ENCODE assay signal across 24 cellular contexts in the genomic region with DNA sequence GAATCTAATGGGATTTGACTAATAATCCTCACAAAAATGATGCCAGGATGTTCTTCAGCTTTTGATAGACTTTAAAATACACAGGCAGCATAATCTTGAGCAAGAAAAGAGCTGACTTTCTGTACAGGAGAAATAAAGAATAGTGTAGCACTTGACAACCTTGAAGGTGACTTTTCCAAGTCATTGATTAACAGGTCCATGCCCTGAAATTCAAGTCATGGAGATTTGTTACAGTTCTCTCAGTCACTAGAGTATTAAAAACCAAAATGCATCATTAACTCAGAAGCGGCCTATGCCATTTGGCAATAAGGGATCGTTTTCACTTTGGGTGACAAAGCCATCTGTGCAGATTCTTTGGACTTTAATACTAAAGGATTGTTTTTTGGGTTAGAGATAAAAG.
"Had no signal": no experiment of that assay in that cellular context is flagged by ENCODE, and none has a peak within 500 bp of the region (broad histone marks: within the 10 kb centered on the region; RNA-seq: fewer than 3 reads in every experiment).

No MANE protein-coding gene starts in this region.

- H3K4me1 Mint-ChIP-seq: activated CD4-positive, alpha-beta T cell treated with anti-CD3 and anti-CD28 coated beads for 36 hours; activated CD4-positive, alpha-beta T cell treated with anti-CD3 and anti-CD28 coated beads, Interleukin-2, amount 10 ng/mL, durations not matched to agents 24 days and 14 days; central memory CD8-positive, alpha-beta T cell had no signal

- H3K27ac Mint-ChIP-seq: activated CD4-positive, alpha-beta memory T cell treated with anti-CD3 and anti-CD28 coated beads for 36 hours; activated CD4-positive, alpha-beta T cell treated with anti-CD3 and anti-CD28 coated beads for 36 hours; activated CD4-positive, alpha-beta T cell treated with anti-CD3 and anti-CD28 coated beads, Interleukin-2, amount 10 ng/mL, durations not matched to agents 24 days and 14 days; activated naive CD8-positive, alpha-beta T cell; activated T-cell treated with anti-CD3 and anti-CD28 coated beads, Interleukin-2, amount 50 U/mL, for 24 hours; activated T-cell treated with anti-CD3 and anti-CD28 coated beads, Interleukin-2, amount 50 U/mL, for 72 hours; dendritic cell treated with granulocyte-macrophage colony-stimulating factor and Interleukin-4, amounts not matched to agents 40 ng/mL and 50 ng/mL, for 4 days; endodermal cell had no signal

- H3K36me3 Mint-ChIP-seq: activated CD4-positive, alpha-beta memory T cell treated with anti-CD3 and anti-CD28 coated beads for 36 hours had no signal

- H3K4me3 Mint-ChIP-seq: activated CD4-positive, alpha-beta memory T cell treated with anti-CD3 and anti-CD28 coated beads for 36 hours; activated CD4-positive, alpha-beta T cell treated with anti-CD3 and anti-CD28 coated beads for 36 hours; activated CD4-positive, alpha-beta T cell treated with anti-CD3 and anti-CD28 coated beads, Interleukin-2, amount 10 ng/mL, durations not matched to agents 24 days and 14 days; activated naive CD8-positive, alpha-beta T cell; activated T-cell treated with anti-CD3 and anti-CD28 coated beads, Interleukin-2, amount 50 U/mL, for 24 hours; activated T-cell treated with anti-CD3 and anti-CD28 coated beads, Interleukin-2, amount 50 U/mL, for 72 hours; central memory CD8-positive, alpha-beta T cell; dendritic cell treated with granulocyte-macrophage colony-stimulating factor and Interleukin-4, amounts not matched to agents 40 ng/mL and 50 ng/mL, for 4 days; endodermal cell had no signal

- DNase-seq: activated CD4-positive, alpha-beta memory T cell treated with anti-CD3 and anti-CD28 coated beads for 36 hours; activated CD4-positive, alpha-beta T cell treated with anti-CD3 and anti-CD28 coated beads for 36 hours; activated CD4-positive, alpha-beta T cell treated with anti-CD3 and anti-CD28 coated beads, Interleukin-2, amount 10 ng/mL, durations not matched to agents 24 days and 14 days; activated CD4-positive, CD25-positive, alpha-beta regulatory T cell; activated CD4-positive, CD25-positive, alpha-beta regulatory T cell treated with anti-CD3 and anti-CD28 coated beads, Interleukin-2, amount 50 U/mL, for 72 hours; activated CD8-positive, alpha-beta memory T cell treated with anti-CD3 and anti-CD28 coated beads, Interleukin-2, amount 50 U/mL, for 48 hours; activated gamma-delta T cell; activated naive CD4-positive, alpha-beta T cell treated with anti-CD3 and anti-CD28 coated beads, Interleukin-2, amount 50 U/mL, for 16 hours; activated naive CD4-positive, alpha-beta T cell treated with Interleukin-2 at 50 U/mL for 16 hours; activated T-cell treated with anti-CD3 and anti-CD28 coated beads for 4 hours; activated T-cell treated with anti-CD3 and anti-CD28 coated beads, Interleukin-2, amount 50 U/mL, for 24 hours; activated T-cell treated with anti-CD3 and anti-CD28 coated beads, Interleukin-2, amount 50 U/mL, for 72 hours; amniotic stem cell; anterior cingulate cortex; brain microvascular endothelial cell; dorsolateral prefrontal cortex; effector memory CD4-positive, alpha-beta T cell; endodermal cell; foreskin fibroblast; head of caudate nucleus; T-helper 2 cell had no signal

- H3K27me3 Mint-ChIP-seq: activated CD4-positive, alpha-beta memory T cell treated with anti-CD3 and anti-CD28 coated beads for 36 hours; activated CD4-positive, alpha-beta T cell treated with anti-CD3 and anti-CD28 coated beads for 36 hours; activated CD4-positive, alpha-beta T cell treated with anti-CD3 and anti-CD28 coated beads, Interleukin-2, amount 10 ng/mL, durations not matched to agents 24 days and 14 days; activated naive CD8-positive, alpha-beta T cell; activated T-cell treated with anti-CD3 and anti-CD28 coated beads, Interleukin-2, amount 50 U/mL, for 24 hours; central memory CD8-positive, alpha-beta T cell; dendritic cell treated with granulocyte-macrophage colony-stimulating factor and Interleukin-4, amounts not matched to agents 40 ng/mL and 50 ng/mL, for 4 days had no signal
